Comparison of ENCODE assay signal across 9 cellular contexts in the genomic region with DNA sequence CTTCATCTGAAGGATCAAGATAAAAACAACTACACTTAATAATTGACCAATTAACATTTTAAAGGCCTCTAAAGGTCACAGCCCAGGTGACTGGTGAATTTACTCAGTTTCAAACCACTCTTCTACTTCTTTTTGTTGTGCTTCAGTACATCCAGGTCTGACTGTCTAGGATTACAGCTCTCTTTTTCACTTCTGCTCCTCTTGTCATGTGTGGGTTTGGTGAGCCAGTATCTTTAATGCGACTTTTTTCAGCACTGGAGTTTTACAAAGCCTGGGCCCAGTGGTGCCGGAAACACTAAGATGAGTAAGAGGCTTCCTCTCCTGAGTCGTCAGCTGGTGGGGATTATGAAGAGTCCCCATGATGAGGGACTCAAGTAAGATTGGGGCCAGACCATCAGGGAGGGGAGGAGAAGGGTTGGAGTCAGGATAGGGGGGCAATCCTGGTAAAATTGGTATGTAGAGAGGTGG. TPM values are rescaled to one million over a fixed set of nuclear protein-coding genes. Genes with fewer than 3 reads are reported as not detected.
DNase-seq lines count a peak whose midpoint lies in the region; ATAC-seq lines count a peak whose summit lies in the region.
"Had no signal": no experiment of that assay in that cellular context is flagged by ENCODE, and none has a peak within 500 bp of the region (broad histone marks: within the 10 kb centered on the region; RNA-seq: fewer than 3 reads in every experiment).

No MANE protein-coding gene starts in this region.

- H3K4me3 Mint-ChIP-seq in CD4-positive, CD25-positive, alpha-beta regulatory T cell: peak overlapping the region; percentile 45 to 87 (median 84)
- peak overlapping the region; percentile 1 to 55 (median 50) for H3K4me3 Mint-ChIP-seq in IgD-negative memory B cell
- H3K4me3 Mint-ChIP-seq: neural crest cell had no signal

- no peaks in the 10 kb centered on the region for H3K27me3 ChIP-seq in CD4-positive, CD25-positive, alpha-beta regulatory T cell (ENCODE audit: control insufficient read depth, insufficient read depth, low read length)

- no peaks in the 10 kb centered on the region for H3K9me3 ChIP-seq in CD4-positive, CD25-positive, alpha-beta regulatory T cell (ENCODE audit: control insufficient read depth in 2 of 2, low read length in 2 of 2)

- ATAC-seq in CD4-positive, CD25-positive, alpha-beta regulatory T cell (ENCODE audit: low read depth in 2 of 2): peak; percentile 81 to 86
- ATAC-seq in GM21515 (IDR thresholded peaks at IDR 0.05; ENCODE audit: unreplicated experiment): peak; percentile 99

- H3K36me3 ChIP-seq in CD4-positive, CD25-positive, alpha-beta regulatory T cell (ENCODE audit: control insufficient read depth, insufficient read depth, low read length): peaks cover 21% of the 10 kb centered on the region

- peaks cover 32 to 94% (median 71%) of the 10 kb centered on the region in 4 donors for H3K4me1 Mint-ChIP-seq in CD4-positive, CD25-positive, alpha-beta regulatory T cell
- peaks cover 46 to 71% (median 59%) of the 10 kb centered on the region in 3 donors for H3K4me1 Mint-ChIP-seq in IgD-negative memory B cell
- H3K4me1 Mint-ChIP-seq: neural crest cell had no signal

- no peaks in the 10 kb centered on the region for H3K9me3 Mint-ChIP-seq in CD4-positive, CD25-positive, alpha-beta regulatory T cell
- no peaks in the 10 kb centered on the region for H3K9me3 Mint-ChIP-seq in IgD-negative memory B cell
- H3K9me3 Mint-ChIP-seq: neural crest cell had no signal

- H3K36me3 Mint-ChIP-seq in CD4-positive, CD25-positive, alpha-beta regulatory T cell: peaks cover 23% of the 10 kb centered on the region
- H3K36me3 Mint-ChIP-seq in IgD-negative memory B cell: peaks cover 3% of the 10 kb centered on the region

- peaks cover 83% of the 10 kb centered on the region for H3K4me1 ChIP-seq in CD4-positive, CD25-positive, alpha-beta regulatory T cell (ENCODE audit: control insufficient read depth, insufficient read depth, low read length, poor library complexity, severe bottlenecking)

- DNase-seq in CD4-positive, CD25-positive, alpha-beta regulatory T cell: peak; percentile 39 to 86 (median 57)
- DNase-seq in activated effector memory CD4-positive, alpha-beta T cell treated with anti-CD3 and anti-CD28 coated beads, Interleukin-2, amount 50 U/mL, for 16 hours: peak; percentile 88
- DNase-seq in stimulated activated CD4-positive, alpha-beta T cell treated with anti-CD3 and anti-CD28 coated beads, Interleukin-2, amount 100 ng/mL, for 24 hours: peak; percentile 63 to 74
- DNase-seq in HuH-7 (ENCODE audit: low spot score): no peak
- no peak for DNase-seq in Ammon's horn (ENCODE audit: low spot score)
- DNase-seq in DMS53 (lab: John Stamatoyannopoulos, UW): no peak

- H3K4me3 ChIP-seq in CD4-positive, CD25-positive, alpha-beta regulatory T cell (ENCODE audit: low read depth, low read length): peak overlapping the region; percentile 79

- H3K27ac ChIP-seq in CD4-positive, CD25-positive, alpha-beta regulatory T cell (ENCODE audit: insufficient read depth, low read length, poor library complexity, severe bottlenecking): peak overlapping the region; percentile 77

- H3K27me3 Mint-ChIP-seq in CD4-positive, CD25-positive, alpha-beta regulatory T cell: no peaks in the 10 kb centered on the region
- no peaks in the 10 kb centered on the region for H3K27me3 Mint-ChIP-seq in IgD-negative memory B cell

- peak overlapping the region; percentile 85 to 96 (median 89) for H3K27ac Mint-ChIP-seq in CD4-positive, CD25-positive, alpha-beta regulatory T cell
- H3K27ac Mint-ChIP-seq in IgD-negative memory B cell: peak overlapping the region; percentile 46 to 94 (median 93)

RNA-seq across cellular contexts. Expression of a gene that starts 27.0 kb away (rescaled TPM):
- 165 TPM for total RNA-seq in CD4-positive, CD25-positive, alpha-beta regulatory T cell
- polyA plus RNA-seq in CD4-positive, CD25-positive, alpha-beta regulatory T cell: 1 to 10 TPM; 5.2 to 7.9 (median 6.3) TPM
- polyA plus RNA-seq in IgD-negative memory B cell: 5.1 TPM

Comparison
In these comparisons a context has a peak if more than half of its experiments do, and no peak if none do; other contexts are left out.
1. DNase-seq: peak in CD4-positive, CD25-positive, alpha-beta regulatory T cell (3 of 3), activated effector memory CD4-positive, alpha-beta T cell treated with anti-CD3 and anti-CD28 coated beads, Interleukin-2, amount 50 U/mL, for 16 hours (single experiment) and stimulated activated CD4-positive, alpha-beta T cell treated with anti-CD3 and anti-CD28 coated beads, Interleukin-2, amount 100 ng/mL, for 24 hours (2 of 2); none in HuH-7 (single experiment), Ammon's horn (single experiment) and DMS53 (single experiment).